In the genomic region with DNA sequence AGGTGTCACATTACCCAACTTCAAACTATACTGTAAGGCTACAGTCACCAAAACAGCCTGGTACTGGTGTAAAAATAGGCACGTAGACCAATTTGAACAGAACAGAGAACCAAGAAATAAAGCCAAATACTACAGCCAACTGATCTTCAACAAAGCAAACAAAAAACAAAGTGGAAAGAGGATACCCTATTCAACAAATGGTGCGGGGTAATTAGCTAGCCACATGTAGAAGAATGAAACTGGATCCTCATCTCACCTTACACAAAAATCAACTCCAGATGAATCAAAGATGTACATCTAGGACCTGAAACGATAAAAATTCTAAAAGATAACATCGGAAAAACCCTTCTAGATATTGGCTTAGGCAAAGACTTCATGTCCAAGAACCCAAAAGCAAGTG, we compare ENCODE assay signal across 22 cellular contexts.
"Had no signal": no experiment of that assay in that cellular context is flagged by ENCODE, and none has a peak within 500 bp of the region (broad histone marks: within the 10 kb centered on the region; RNA-seq: fewer than 3 reads in every experiment).

No MANE protein-coding gene starts in this region.

- H3K4me3 ChIP-seq: SK-N-MC had no signal

- DNase-seq: activated CD4-positive, alpha-beta T cell treated with anti-CD3 and anti-CD28 coated beads for 4 hours; activated CD8-positive, alpha-beta memory T cell treated with anti-CD3 and anti-CD28 coated beads, Interleukin-2, amount 10 ng/mL, durations not matched to agents 7 days and 5 days; activated gamma-delta T cell; activated naive CD4-positive, alpha-beta T cell treated with anti-CD3 and anti-CD28 coated beads for 36 hours; activated naive CD8-positive, alpha-beta T cell treated with anti-CD3 and anti-CD28 coated beads for 36 hours; activated T-cell treated with anti-CD3 and anti-CD28 coated beads, Interleukin-2, amount 50 U/mL, for 48 hours; cerebellar nuclear complex; MM.1S; NCI-H1105 treated with DMSO at 0.1 percent for 48 hours; NCI-H1436 treated with DMSO at 0.1 percent for 48 hours; NCI-H187; NCI-H2081 treated with DMSO at 0.1 percent for 48 hours; NCI-H446; NCI-H774; NK-92 treated with Interleukin-12 subunit alpha and Interleukin-12 subunit beta, amount 100 ng/mL, for 24 hours; T-cell had no signal

- H3K36me3 Mint-ChIP-seq: T-cell had no signal

- H3K9me3 Mint-ChIP-seq: activated naive CD4-positive, alpha-beta T cell treated with anti-CD3 and anti-CD28 coated beads for 36 hours; activated naive CD8-positive, alpha-beta T cell treated with anti-CD3 and anti-CD28 coated beads for 36 hours; activated T-helper 17 cell treated with anti-CD3 and anti-CD28 coated beads, Interleukin-2, amount 50 U/mL, for 72 hours; T-cell had no signal

- H3K27ac ChIP-seq: SK-N-MC, VCaP had no signal

- H3K4me3 Mint-ChIP-seq: activated CD8-positive, alpha-beta memory T cell treated with anti-CD3 and anti-CD28 coated beads, Interleukin-2, amount 10 ng/mL, durations not matched to agents 7 days and 5 days; activated naive CD4-positive, alpha-beta T cell treated with anti-CD3 and anti-CD28 coated beads for 36 hours; activated T-helper 17 cell treated with anti-CD3 and anti-CD28 coated beads, Interleukin-2, amount 50 U/mL, for 72 hours; T-cell had no signal

- H3K27ac Mint-ChIP-seq: activated CD8-positive, alpha-beta memory T cell treated with anti-CD3 and anti-CD28 coated beads, Interleukin-2, amount 10 ng/mL, durations not matched to agents 7 days and 5 days; activated naive CD4-positive, alpha-beta T cell treated with anti-CD3 and anti-CD28 coated beads for 36 hours; activated naive CD8-positive, alpha-beta T cell treated with anti-CD3 and anti-CD28 coated beads for 36 hours; activated T-helper 17 cell treated with anti-CD3 and anti-CD28 coated beads, Interleukin-2, amount 50 U/mL, for 72 hours; T-cell had no signal

- H3K27me3 Mint-ChIP-seq: activated CD8-positive, alpha-beta memory T cell treated with anti-CD3 and anti-CD28 coated beads, Interleukin-2, amount 10 ng/mL, durations not matched to agents 7 days and 5 days; activated naive CD8-positive, alpha-beta T cell treated with anti-CD3 and anti-CD28 coated beads for 36 hours; activated T-helper 17 cell treated with anti-CD3 and anti-CD28 coated beads, Interleukin-2, amount 50 U/mL, for 72 hours; T-cell had no signal

- ATAC-seq: activated CD4-positive, CD25-positive, alpha-beta regulatory T cell treated with anti-CD3 and anti-CD28 coated beads, Interleukin-2, amount 50 U/mL, for 24 hours; activated CD8-positive, alpha-beta memory T cell treated with anti-CD3 and anti-CD28 coated beads, Interleukin-2, amount 10 ng/mL, durations not matched to agents 7 days and 5 days; activated T-helper 17 cell treated with anti-CD3 and anti-CD28 coated beads, Interleukin-2, amount 50 U/mL, for 72 hours; Panc1; Right ventricle myocardium inferior; T-cell had no signal
